ENCODE assay signal across 8 cellular contexts in genomic region chr13:24995225-24995804, GRCh38.
A peak's percentile ranks its signal among the peaks of the same experiment; 100 is the strongest.
DNase-seq lines count a peak whose midpoint lies in the region; ATAC-seq and TF ChIP-seq lines count a peak whose summit lies in the region.

No MANE protein-coding gene starts in this region.

- in situ Hi-C loops in IMR-90 (cut with MboI; ENCODE audit: low sequenced_read_pairs) = no loop called here

- no peak overlapping the region for H3K23ac ChIP-seq in IMR-90 (ENCODE audit: low read depth, low read length)

- H3K9me1 ChIP-seq in IMR-90 (ENCODE audit: insufficient read depth, low read length) = no peaks in the 10 kb centered on the region

- no peaks in the 10 kb centered on the region for H3K9me3 ChIP-seq in IMR-90 (ENCODE audit: control insufficient read depth, insufficient read depth, low read length)
- no peaks in the 10 kb centered on the region for H3K9me3 ChIP-seq in naive thymus-derived CD4-positive, alpha-beta T cell (ENCODE audit: control insufficient read depth in 2 of 3, low read length in 3 of 3)
- no peaks in the 10 kb centered on the region for H3K9me3 ChIP-seq in tibial artery

- peaks cover 5% of the 10 kb centered on the region for H3K27me3 ChIP-seq in IMR-90 (ENCODE audit: control insufficient read depth, insufficient read depth, low read length)
- no peaks in the 10 kb centered on the region for H3K27me3 ChIP-seq in naive thymus-derived CD4-positive, alpha-beta T cell (ENCODE audit: control insufficient read depth in 2 of 2, insufficient read depth in 2 of 2, low read length in 2 of 2)
- no peaks in the 10 kb centered on the region for H3K27me3 ChIP-seq in tibial artery

- H2BK5ac ChIP-seq in IMR-90 (ENCODE audit: low read depth, low read length, poor library complexity, severe bottlenecking) = no peak overlapping the region

- no peak overlapping the region for H4K8ac ChIP-seq in IMR-90 (ENCODE audit: low read depth in 2 of 2, low read length in 2 of 2)

- no peaks in the 10 kb centered on the region for H4K20me1 ChIP-seq in IMR-90 (ENCODE audit: insufficient read depth, low read length)

- peaks cover 4 to 5% of the 10 kb centered on the region in 2 donors for H3K4me1 Mint-ChIP-seq in natural killer cell
- H3K4me1 Mint-ChIP-seq in natural killer cell treated with Interleukin-12 subunit alpha and Interleukin-12 subunit beta and Interleukin-15 and Interleukin-18, amount 100 ng/mL, for 72 hours (ENCODE audit: low read depth in 2 of 2) = peaks cover 0 to 4% of the 10 kb centered on the region in 2 donors
- peaks cover 4% of the 10 kb centered on the region for H3K4me1 Mint-ChIP-seq in activated CD4-positive, alpha-beta memory T cell treated with anti-CD3 and anti-CD28 coated beads, Interleukin-2, amount 10 ng/mL, durations not matched to agents 7 days and 5 days
- H3K4me1 Mint-ChIP-seq in naive thymus-derived CD4-positive, alpha-beta T cell = peaks cover 0 to 6% (median 5%) of the 10 kb centered on the region in 7 donors

- POLR2A ChIA-PET in IMR-90 (lab: Charles Lee; ENCODE audit: unreplicated experiment) = no interaction called here
- POLR2A ChIA-PET in activated CD4-positive, alpha-beta memory T cell treated with anti-CD3 and anti-CD28 coated beads, Interleukin-2, amount 10 ng/mL, durations not matched to agents 7 days and 5 days (lab: Charles Lee) = no interaction called here
- POLR2A ChIA-PET in naive thymus-derived CD4-positive, alpha-beta T cell (lab: Charles Lee) = no interaction called here

- no CpG with 5 or more reads among the region's 6 CpGs for WGBS in IMR-90 (ENCODE audit: extremely low coverage in 2 of 2, insufficient read length in 1 of 2), 2 experiments

- dilution Hi-C loops in IMR-90 (cut with HindIII; ENCODE audit: low sequenced_read_pairs, unreplicated experiment) = no loop called here

- H3K4me1 ChIP-seq in IMR-90 (ENCODE audit: control insufficient read depth, insufficient read depth, low read length) = no peaks in the 10 kb centered on the region
- H3K4me1 ChIP-seq in naive thymus-derived CD4-positive, alpha-beta T cell (ENCODE audit: control insufficient read depth in 2 of 2, insufficient read depth in 2 of 2, low read length in 2 of 2) = no peaks in the 10 kb centered on the region
- H3K4me1 ChIP-seq in tibial artery = no peaks in the 10 kb centered on the region

- H2AFZ ChIP-seq in IMR-90 (replicated peaks; ENCODE audit: low read length, poor library complexity) = no peak overlapping the region

- peaks cover 25 to 31% of the 10 kb centered on the region in 2 donors for H3K27me3 Mint-ChIP-seq in natural killer cell (ENCODE audit: low read depth in 2 of 2)
- H3K27me3 Mint-ChIP-seq in natural killer cell treated with Interleukin-12 subunit alpha and Interleukin-12 subunit beta and Interleukin-15 and Interleukin-18, amount 100 ng/mL, for 72 hours = peaks cover 29 to 41% of the 10 kb centered on the region in 2 donors
- H3K27me3 Mint-ChIP-seq in activated CD4-positive, alpha-beta memory T cell treated with anti-CD3 and anti-CD28 coated beads, Interleukin-2, amount 10 ng/mL, durations not matched to agents 7 days and 5 days = peaks cover 32% of the 10 kb centered on the region
- peaks cover 26 to 44% (median 29%) of the 10 kb centered on the region in 5 donors for H3K27me3 Mint-ChIP-seq in naive thymus-derived CD4-positive, alpha-beta T cell

- H3K9me3 Mint-ChIP-seq in natural killer cell = no peaks in the 10 kb centered on the region
- no peaks in the 10 kb centered on the region for H3K9me3 Mint-ChIP-seq in natural killer cell treated with Interleukin-12 subunit alpha and Interleukin-12 subunit beta and Interleukin-15 and Interleukin-18, amount 100 ng/mL, for 72 hours
- H3K9me3 Mint-ChIP-seq in activated CD4-positive, alpha-beta memory T cell treated with anti-CD3 and anti-CD28 coated beads, Interleukin-2, amount 10 ng/mL, durations not matched to agents 7 days and 5 days = no peaks in the 10 kb centered on the region
- no peaks in the 10 kb centered on the region for H3K9me3 Mint-ChIP-seq in naive thymus-derived CD4-positive, alpha-beta T cell

- H3K18ac ChIP-seq in IMR-90 (ENCODE audit: low read depth, low read length) = no peak overlapping the region

- TF ChIP-seq CTCF in natural killer cell (IDR thresholded peaks at IDR 0.05) (peak; percentile 86), IMR-90 (conservative IDR thresholded peaks at IDR 0.05; ENCODE audit: low read depth, low read length) (peak; percentile 87), tibial artery (IDR thresholded peaks at IDR 0.05) (peak; percentile 52 to 68)

- H2BK15ac ChIP-seq in IMR-90 (ENCODE audit: low read depth, low read length) = no peak overlapping the region

- TF ChIP-seq RAD21 in IMR-90 (IDR thresholded peaks at IDR 0.05; ENCODE audit: low read length) = peak; percentile 70

- H3K27ac ChIP-seq in IMR-90 (ENCODE audit: insufficient read depth, low read length) (no peak overlapping the region), tibial artery (no peak overlapping the region)
- H3K27ac ChIP-seq in naive thymus-derived CD4-positive, alpha-beta T cell (ENCODE audit: low read depth, low read length) = no peak overlapping the region

- H3K36me3 ChIP-seq in IMR-90 (ENCODE audit: control insufficient read depth, insufficient read depth, low read length) (no peaks in the 10 kb centered on the region), tibial artery (no peaks in the 10 kb centered on the region)
- H3K36me3 ChIP-seq in naive thymus-derived CD4-positive, alpha-beta T cell (ENCODE audit: control insufficient read depth in 2 of 3, insufficient read depth in 3 of 3, low read length in 3 of 3) = no peaks in the 10 kb centered on the region

- no peak overlapping the region for H3K27ac Mint-ChIP-seq in natural killer cell
- H3K27ac Mint-ChIP-seq in natural killer cell treated with Interleukin-12 subunit alpha and Interleukin-12 subunit beta and Interleukin-15 and Interleukin-18, amount 100 ng/mL, for 72 hours = no peak overlapping the region
- no peak overlapping the region for H3K27ac Mint-ChIP-seq in activated CD4-positive, alpha-beta memory T cell treated with anti-CD3 and anti-CD28 coated beads, Interleukin-2, amount 10 ng/mL, durations not matched to agents 7 days and 5 days
- peak overlapping the region in 1 of 9 donors; percentile 18 for H3K27ac Mint-ChIP-seq in naive thymus-derived CD4-positive, alpha-beta T cell

- ATAC-seq in natural killer cell = peak; percentile 73 to 82 (median 79)
- no peak for ATAC-seq in natural killer cell treated with Interleukin-12 subunit alpha and Interleukin-12 subunit beta and Interleukin-15 and Interleukin-18, amount 100 ng/mL, for 72 hours
- ATAC-seq in IMR-90 (ENCODE audit: low read depth) = peak; percentile 94
- peak; percentile 75 for ATAC-seq in naive thymus-derived CD4-positive, alpha-beta T cell

- no peak overlapping the region for H3K4me3 Mint-ChIP-seq in natural killer cell
- H3K4me3 Mint-ChIP-seq in natural killer cell treated with Interleukin-12 subunit alpha and Interleukin-12 subunit beta and Interleukin-15 and Interleukin-18, amount 100 ng/mL, for 72 hours = no peak overlapping the region
- H3K4me3 Mint-ChIP-seq in activated CD4-positive, alpha-beta memory T cell treated with anti-CD3 and anti-CD28 coated beads, Interleukin-2, amount 10 ng/mL, durations not matched to agents 7 days and 5 days = no peak overlapping the region
- peak overlapping the region in 2 of 10 donors; percentile 0 to 24 for H3K4me3 Mint-ChIP-seq in naive thymus-derived CD4-positive, alpha-beta T cell

- no peak overlapping the region for H3K56ac ChIP-seq in IMR-90 (ENCODE audit: extremely low read depth, insufficient read depth, low read length)

- H3K36me3 Mint-ChIP-seq in natural killer cell = no peaks in the 10 kb centered on the region
- no peaks in the 10 kb centered on the region for H3K36me3 Mint-ChIP-seq in natural killer cell treated with Interleukin-12 subunit alpha and Interleukin-12 subunit beta and Interleukin-15 and Interleukin-18, amount 100 ng/mL, for 72 hours
- no peaks in the 10 kb centered on the region for H3K36me3 Mint-ChIP-seq in activated CD4-positive, alpha-beta memory T cell treated with anti-CD3 and anti-CD28 coated beads, Interleukin-2, amount 10 ng/mL, durations not matched to agents 7 days and 5 days (ENCODE audit: low read depth)
- peaks cover 0 to 3% (median 0%) of the 10 kb centered on the region in 5 donors for H3K36me3 Mint-ChIP-seq in naive thymus-derived CD4-positive, alpha-beta T cell

- no peak for DNase-seq in natural killer cell
- no peak for DNase-seq in natural killer cell treated with Interleukin-12 subunit alpha and Interleukin-12 subunit beta and Interleukin-15 and Interleukin-18, amount 100 ng/mL, for 72 hours (ENCODE audit: low spot score)
- peak; percentile 82 for DNase-seq in IMR-90
- peak; percentile 2 for DNase-seq in NK-92 (lab: John Stamatoyannopoulos, UW; ENCODE audit: unreplicated experiment)
- DNase-seq in activated CD4-positive, alpha-beta memory T cell treated with anti-CD3 and anti-CD28 coated beads, Interleukin-2, amount 10 ng/mL, durations not matched to agents 7 days and 5 days = peak; percentile 65
- DNase-seq in erythroblast (lab: John Stamatoyannopoulos, UW) = peak; percentile 83 to 90
- DNase-seq in naive thymus-derived CD4-positive, alpha-beta T cell = peak in 8 of 9 donors; percentile 23 to 67 (median 56)
- DNase-seq in tibial artery = peak in 1 of 2 donors; percentile 41

- intact Hi-C loops in natural killer cell (cut with micrococcal nuclease) = loop anchor here (1.0 to 2.0 kb wide), 2 partner anchors 42 to 379 kb away; no protein-coding TSS in a partner anchor
- intact Hi-C loops in IMR-90 (cut with micrococcal nuclease) = loop anchor here (2.0 kb wide), 1 partner anchor 41 kb away; no protein-coding TSS in a partner anchor
- intact Hi-C loops in naive thymus-derived CD4-positive, alpha-beta T cell (cut with micrococcal nuclease) = loop anchor here (1.0 to 5.0 kb wide), 7 partner anchors 8 to 415 kb away; partner anchors contain the start of gene ATP12A (in 1 of the 2)
- intact Hi-C loops in tibial artery (cut with DNase I; ENCODE audit: low total_unique reads) = no loop called here

- H3K4me2 ChIP-seq in IMR-90 (ENCODE audit: low read depth, low read length) = no peak overlapping the region

- no peak for TF ChIP-seq POLR2A in IMR-90 (IDR thresholded peaks at IDR 0.05; ENCODE audit: low read depth, low read length)
- no peak for TF ChIP-seq POLR2A in erythroblast (IDR thresholded peaks at IDR 0.05; ENCODE audit: low read length)

- no peak overlapping the region for H2BK120ac ChIP-seq in IMR-90 (ENCODE audit: low read depth, low read length)

- no peak overlapping the region for H3K4me3 ChIP-seq in IMR-90 (ENCODE audit: insufficient read depth, low read depth, low read length)
- no peak overlapping the region for H3K4me3 ChIP-seq in naive thymus-derived CD4-positive, alpha-beta T cell (ENCODE audit: low read length)
- H3K4me3 ChIP-seq in tibial artery = no peak overlapping the region

- H2AK9ac ChIP-seq in IMR-90 (replicated peaks; ENCODE audit: low read depth, low read length, poor library complexity) = no peak overlapping the region

- no TSS peak for BruUV-seq in IMR-90 (replicated peaks; lab: Mats Ljungman, UMichigan)

- CTCF ChIA-PET in IMR-90 (lab: Yijun Ruan, JAX) = interaction anchor here (0.6 to 1.6 kb wide), 15 partner anchors 11 to 1176 kb away, joined by 3 to 5 read pairs (median 3); no protein-coding TSS in a partner anchor
- CTCF ChIA-PET in activated CD4-positive, alpha-beta memory T cell treated with anti-CD3 and anti-CD28 coated beads, Interleukin-2, amount 10 ng/mL, durations not matched to agents 7 days and 5 days (lab: Charles Lee) = interaction anchor here (0.6 to 3.2 kb wide), 20 partner anchors 9 to 385 kb away, joined by 3 to 29 read pairs (median 4); no protein-coding TSS in a partner anchor
- CTCF ChIA-PET in naive thymus-derived CD4-positive, alpha-beta T cell (lab: Charles Lee) = interaction anchor here (0.8 to 1.5 kb wide), 6 partner anchors 9 to 119 kb away, joined by 3 to 6 read pairs (median 4); no protein-coding TSS in a partner anchor

- no peak overlapping the region for H3K4ac ChIP-seq in IMR-90 (ENCODE audit: low read depth, low read length)

- H3K79me1 ChIP-seq in IMR-90 (ENCODE audit: low read depth in 1 of 2, low read length in 2 of 2) = no peaks in the 10 kb centered on the region

- no peak overlapping the region for H4K5ac ChIP-seq in IMR-90 (ENCODE audit: low read depth, low read length)

- H2BK20ac ChIP-seq in IMR-90 (ENCODE audit: low read depth, low read length) = no peak overlapping the region

- no peak overlapping the region for H3K14ac ChIP-seq in IMR-90 (replicated peaks; ENCODE audit: low read depth, low read length)

- H4K91ac ChIP-seq in IMR-90 (ENCODE audit: insufficient read depth, low read depth, low read length) = no peak overlapping the region

- no peak overlapping the region for H3K9ac ChIP-seq in IMR-90 (ENCODE audit: low read depth, low read length)

- H2AK5ac ChIP-seq in IMR-90 (ENCODE audit: low read depth, low read length) = no peak overlapping the region

Comparison
In these comparisons a context has a peak if more than half of its experiments do, and no peak if none do; other contexts are left out.
1. ATAC-seq: peak in natural killer cell (3 of 3), IMR-90 (single experiment) and naive thymus-derived CD4-positive, alpha-beta T cell (single experiment); none in natural killer cell treated with Interleukin-12 subunit alpha and Interleukin-12 subunit beta and Interleukin-15 and Interleukin-18, amount 100 ng/mL, for 72 hours (0 of 2).
2. DNase-seq: peak in IMR-90 (single experiment), NK-92 (single experiment), activated CD4-positive, alpha-beta memory T cell treated with anti-CD3 and anti-CD28 coated beads, Interleukin-2, amount 10 ng/mL, durations not matched to agents 7 days and 5 days (single experiment), erythroblast (2 of 2) and naive thymus-derived CD4-positive, alpha-beta T cell (8 of 9); none in natural killer cell (single experiment) and natural killer cell treated with Interleukin-12 subunit alpha and Interleukin-12 subunit beta and Interleukin-15 and Interleukin-18, amount 100 ng/mL, for 72 hours (single experiment).
3. Peak in every context shown above with its lines, with median percentiles within 50 percentile points of each other: CTCF ChIP-seq.